In genomic region chr4:189096108-189096507, GRCh38 we compare ENCODE assay signal across 1 cellular context.
TF ChIP-seq lines count a peak whose summit lies in the region.

No MANE protein-coding gene starts in this region.

TF ChIP-seq in H1, 55 proteins besides CTCF, POLR2A, EP300 and RAD21:
- TF ChIP-seq ATF3 (IDR thresholded peaks at IDR 0.05; ENCODE audit: insufficient read depth, low read depth, low read length) (no peak), BRCA1 (IDR thresholded peaks at IDR 0.05; ENCODE audit: low read depth, low read length) (no peak), SP4 (IDR thresholded peaks at IDR 0.05; ENCODE audit: low read length) (no peak), CTBP2 (IDR thresholded peaks at IDR 0.05; ENCODE audit: borderline replicate concordance, insufficient read depth, insufficient read length, low read length) (no peak)
